Comparison of ENCODE assay signal across 1 cellular context in genomic region chr6:168260385-168260987, GRCh38.
A peak's percentile ranks its signal among the peaks of the same experiment; 100 is the strongest.
TF ChIP-seq lines count a peak whose summit lies in the region.

No MANE protein-coding gene starts in this region.

TF ChIP-seq in HepG2, 621 proteins besides CTCF, POLR2A, EP300 and RAD21 (continued from another document):
- TF ChIP-seq, protein P1, sequence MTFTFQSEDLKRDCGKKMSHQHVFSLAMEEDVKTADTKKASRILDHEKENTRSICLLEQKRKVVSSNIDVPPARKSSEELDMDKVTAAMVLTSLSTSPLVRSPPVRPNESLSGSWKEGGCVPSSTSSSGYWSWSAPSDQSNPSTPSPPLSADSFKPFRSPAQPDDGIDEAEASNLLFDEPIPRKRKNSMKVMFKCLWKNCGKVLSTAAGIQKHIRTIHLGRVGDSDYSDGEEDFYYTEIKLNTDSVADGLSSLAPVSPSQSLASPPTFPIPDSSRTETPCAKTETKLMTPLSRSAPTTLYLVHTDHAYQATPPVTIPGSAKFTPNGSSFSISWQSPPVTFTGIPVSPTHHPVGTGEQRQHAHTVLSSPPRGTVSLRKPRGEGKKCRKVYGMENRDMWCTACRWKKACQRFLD (CRISPR knock-in tag; IDR thresholded peaks at IDR 0.05; ENCODE audit: borderline replicate concordance), result no peak
- no peak for TF ChIP-seq ZMYM2 (CRISPR knock-in tag; IDR thresholded peaks at IDR 0.05)
- no peak for TF ChIP-seq TARDBP (CRISPR knock-in tag; IDR thresholded peaks at IDR 0.05)
- TF ChIP-seq RNF219 (CRISPR knock-in tag; IDR thresholded peaks at IDR 0.05), result no peak
- TF ChIP-seq, protein P2, sequence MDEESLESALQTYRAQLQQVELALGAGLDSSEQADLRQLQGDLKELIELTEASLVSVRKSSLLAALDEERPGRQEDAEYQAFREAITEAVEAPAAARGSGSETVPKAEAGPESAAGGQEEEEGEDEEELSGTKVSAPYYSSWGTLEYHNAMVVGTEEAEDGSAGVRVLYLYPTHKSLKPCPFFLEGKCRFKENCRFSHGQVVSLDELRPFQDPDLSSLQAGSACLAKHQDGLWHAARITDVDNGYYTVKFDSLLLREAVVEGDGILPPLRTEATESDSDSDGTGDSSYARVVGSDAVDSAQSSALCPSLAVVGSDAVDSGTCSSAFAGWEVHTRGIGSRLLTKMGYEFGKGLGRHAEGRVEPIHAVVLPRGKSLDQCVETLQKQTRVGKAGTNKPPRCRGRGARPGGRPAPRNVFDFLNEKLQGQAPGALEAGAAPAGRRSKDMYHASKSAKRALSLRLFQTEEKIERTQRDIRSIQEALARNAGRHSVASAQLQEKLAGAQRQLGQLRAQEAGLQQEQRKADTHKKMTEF (CRISPR knock-in tag; IDR thresholded peaks at IDR 0.05), result no peak
- no peak for TF ChIP-seq MAFF (IDR thresholded peaks at IDR 0.05; ENCODE audit: low read depth, low read length)
- TF ChIP-seq, protein P3, sequence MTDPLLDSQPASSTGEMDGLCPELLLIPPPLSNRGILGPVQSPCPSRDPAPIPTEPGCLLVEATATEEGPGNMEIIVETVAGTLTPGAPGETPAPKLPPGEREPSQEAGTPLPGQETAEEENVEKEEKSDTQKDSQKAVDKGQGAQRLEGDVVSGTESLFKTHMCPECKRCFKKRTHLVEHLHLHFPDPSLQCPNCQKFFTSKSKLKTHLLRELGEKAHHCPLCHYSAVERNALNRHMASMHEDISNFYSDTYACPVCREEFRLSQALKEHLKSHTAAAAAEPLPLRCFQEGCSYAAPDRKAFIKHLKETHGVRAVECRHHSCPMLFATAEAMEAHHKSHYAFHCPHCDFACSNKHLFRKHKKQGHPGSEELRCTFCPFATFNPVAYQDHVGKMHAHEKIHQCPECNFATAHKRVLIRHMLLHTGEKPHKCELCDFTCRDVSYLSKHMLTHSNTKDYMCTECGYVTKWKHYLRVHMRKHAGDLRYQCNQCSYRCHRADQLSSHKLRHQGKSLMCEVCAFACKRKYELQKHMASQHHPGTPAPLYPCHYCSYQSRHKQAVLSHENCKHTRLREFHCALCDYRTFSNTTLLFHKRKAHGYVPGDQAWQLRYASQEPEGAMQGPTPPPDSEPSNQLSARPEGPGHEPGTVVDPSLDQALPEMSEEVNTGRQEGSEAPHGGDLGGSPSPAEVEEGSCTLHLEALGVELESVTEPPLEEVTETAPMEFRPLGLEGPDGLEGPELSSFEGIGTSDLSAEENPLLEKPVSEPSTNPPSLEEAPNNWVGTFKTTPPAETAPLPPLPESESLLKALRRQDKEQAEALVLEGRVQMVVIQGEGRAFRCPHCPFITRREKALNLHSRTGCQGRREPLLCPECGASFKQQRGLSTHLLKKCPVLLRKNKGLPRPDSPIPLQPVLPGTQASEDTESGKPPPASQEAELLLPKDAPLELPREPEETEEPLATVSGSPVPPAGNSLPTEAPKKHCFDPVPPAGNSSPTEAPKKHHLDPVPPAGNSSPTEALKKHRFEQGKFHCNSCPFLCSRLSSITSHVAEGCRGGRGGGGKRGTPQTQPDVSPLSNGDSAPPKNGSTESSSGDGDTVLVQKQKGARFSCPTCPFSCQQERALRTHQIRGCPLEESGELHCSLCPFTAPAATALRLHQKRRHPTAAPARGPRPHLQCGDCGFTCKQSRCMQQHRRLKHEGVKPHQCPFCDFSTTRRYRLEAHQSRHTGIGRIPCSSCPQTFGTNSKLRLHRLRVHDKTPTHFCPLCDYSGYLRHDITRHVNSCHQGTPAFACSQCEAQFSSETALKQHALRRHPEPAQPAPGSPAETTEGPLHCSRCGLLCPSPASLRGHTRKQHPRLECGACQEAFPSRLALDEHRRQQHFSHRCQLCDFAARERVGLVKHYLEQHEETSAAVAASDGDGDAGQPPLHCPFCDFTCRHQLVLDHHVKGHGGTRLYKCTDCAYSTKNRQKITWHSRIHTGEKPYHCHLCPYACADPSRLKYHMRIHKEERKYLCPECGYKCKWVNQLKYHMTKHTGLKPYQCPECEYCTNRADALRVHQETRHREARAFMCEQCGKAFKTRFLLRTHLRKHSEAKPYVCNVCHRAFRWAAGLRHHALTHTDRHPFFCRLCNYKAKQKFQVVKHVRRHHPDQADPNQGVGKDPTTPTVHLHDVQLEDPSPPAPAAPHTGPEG (CRISPR knock-in tag; IDR thresholded peaks at IDR 0.05), result no peak
- TF ChIP-seq HOXD1 (CRISPR knock-in tag; IDR thresholded peaks at IDR 0.05), result no peak
- TF ChIP-seq NCOA5 (CRISPR knock-in tag; IDR thresholded peaks at IDR 0.05), result no peak
- TF ChIP-seq ONECUT2 (CRISPR knock-in tag; IDR thresholded peaks at IDR 0.05), result no peak
- TF ChIP-seq SALL1 (CRISPR knock-in tag; IDR thresholded peaks at IDR 0.05), result no peak
- peak; percentile 38 for TF ChIP-seq AGO1 (IDR thresholded peaks at IDR 0.05; ENCODE audit: low read depth, low read length, poor library complexity, severe bottlenecking)
- no peak for TF ChIP-seq ZNF781 (CRISPR knock-in tag; IDR thresholded peaks at IDR 0.05; ENCODE audit: borderline replicate concordance, not compliant biosample characterization)
- no peak for TF ChIP-seq ZNF20 (CRISPR knock-in tag; IDR thresholded peaks at IDR 0.05)
- TF ChIP-seq, protein P4, sequence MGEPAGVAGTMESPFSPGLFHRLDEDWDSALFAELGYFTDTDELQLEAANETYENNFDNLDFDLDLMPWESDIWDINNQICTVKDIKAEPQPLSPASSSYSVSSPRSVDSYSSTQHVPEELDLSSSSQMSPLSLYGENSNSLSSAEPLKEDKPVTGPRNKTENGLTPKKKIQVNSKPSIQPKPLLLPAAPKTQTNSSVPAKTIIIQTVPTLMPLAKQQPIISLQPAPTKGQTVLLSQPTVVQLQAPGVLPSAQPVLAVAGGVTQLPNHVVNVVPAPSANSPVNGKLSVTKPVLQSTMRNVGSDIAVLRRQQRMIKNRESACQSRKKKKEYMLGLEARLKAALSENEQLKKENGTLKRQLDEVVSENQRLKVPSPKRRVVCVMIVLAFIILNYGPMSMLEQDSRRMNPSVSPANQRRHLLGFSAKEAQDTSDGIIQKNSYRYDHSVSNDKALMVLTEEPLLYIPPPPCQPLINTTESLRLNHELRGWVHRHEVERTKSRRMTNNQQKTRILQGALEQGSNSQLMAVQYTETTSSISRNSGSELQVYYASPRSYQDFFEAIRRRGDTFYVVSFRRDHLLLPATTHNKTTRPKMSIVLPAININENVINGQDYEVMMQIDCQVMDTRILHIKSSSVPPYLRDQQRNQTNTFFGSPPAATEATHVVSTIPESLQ (CRISPR knock-in tag; conservative IDR thresholded peaks at IDR 0.05), result no peak
- TF ChIP-seq RARA (CRISPR knock-in tag; IDR thresholded peaks at IDR 0.05), result no peak
- TF ChIP-seq ZBTB34 (CRISPR knock-in tag; IDR thresholded peaks at IDR 0.05), result no peak
- no peak for TF ChIP-seq ATF7-NPFF (CRISPR knock-in tag; IDR thresholded peaks at IDR 0.05; ENCODE audit: low read depth)
- TF ChIP-seq ZNF713 (CRISPR knock-in tag; IDR thresholded peaks at IDR 0.05), result no peak
- TF ChIP-seq, protein P5, sequence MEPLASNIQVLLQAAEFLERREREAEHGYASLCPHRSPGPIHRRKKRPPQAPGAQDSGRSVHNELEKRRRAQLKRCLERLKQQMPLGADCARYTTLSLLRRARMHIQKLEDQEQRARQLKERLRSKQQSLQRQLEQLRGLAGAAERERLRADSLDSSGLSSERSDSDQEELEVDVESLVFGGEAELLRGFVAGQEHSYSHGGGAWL (CRISPR knock-in tag; IDR thresholded peaks at IDR 0.05), result no peak
- TF ChIP-seq RBFOX2 (IDR thresholded peaks at IDR 0.05; ENCODE audit: low read depth, low read length), result no peak
- TF ChIP-seq KLF11 (CRISPR knock-in tag; IDR thresholded peaks at IDR 0.05), result no peak
